ENCODE assay signal across 21 cellular contexts in the genomic region with DNA sequence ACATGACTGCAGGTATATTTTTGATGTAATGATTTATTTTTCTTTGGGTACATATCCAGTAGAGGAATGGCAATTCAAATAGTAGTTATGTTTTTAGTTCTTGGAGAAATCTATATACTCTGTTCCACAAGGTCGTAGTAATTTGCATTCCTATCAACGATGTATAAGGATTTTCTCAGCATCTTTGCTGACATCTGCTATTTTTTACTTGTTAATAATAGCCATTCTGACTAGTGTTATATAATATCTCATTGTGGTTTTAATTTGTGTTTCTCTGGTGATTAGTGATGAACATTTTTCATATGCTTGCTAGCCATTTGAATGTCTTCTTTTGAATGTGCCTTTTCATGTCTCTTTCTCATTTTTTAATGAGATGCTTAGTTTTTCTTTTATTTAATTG.
DNase-seq lines count a peak whose midpoint lies in the region; ATAC-seq, FAIRE-seq and TF ChIP-seq lines count a peak whose summit lies in the region.
"Had no signal": no experiment of that assay in that cellular context is flagged by ENCODE, and none has a peak within 500 bp of the region (broad histone marks: within the 10 kb centered on the region; RNA-seq: fewer than 3 reads in every experiment).

No MANE protein-coding gene starts in this region.

- TF ChIP-seq EP300 in HepG2 (IDR thresholded peaks at IDR 0.05; ENCODE audit: low read depth in 2 of 2, low read length in 2 of 2) (no peak), HepG2 (CRISPR knock-in tag; IDR thresholded peaks at IDR 0.05; ENCODE audit: borderline replicate concordance) (no peak), K562 (IDR thresholded peaks at IDR 0.05; ENCODE audit: low read length) (no peak)

- 0% methylated on average over 2 of the region's 2 CpGs for WGBS in HepG2 (ENCODE audit: low lambda C conversion rate)
- WGBS in right lobe of liver (ENCODE audit: insufficient coverage, low coverage, low lambda C conversion rate, missing lambda C conversion rate), result 64% methylated on average over 2 of the region's 2 CpGs
- WGBS in IMR-90 (ENCODE audit: extremely low coverage in 2 of 2, insufficient read length in 1 of 2), 2 experiments, result no CpG with 5 or more reads among the region's 2 CpGs
- WGBS in K562 (ENCODE audit: insufficient coverage, low coverage, missing lambda C conversion rate), result 50% methylated on average over 2 of the region's 2 CpGs

- in situ Hi-C loops in HepG2 (cut with HindIII; ENCODE audit: extremely low pct_ligation_motif_present, low pct_unique_long_range_greater_than_20kb), result no loop called here
- in situ Hi-C loops in IMR-90 (cut with MboI; ENCODE audit: low sequenced_read_pairs), result no loop called here
- in situ Hi-C loops in K562 (cut with MboI), result no loop called here

- CTCF ChIA-PET in HepG2 (lab: Yijun Ruan, JAX; ENCODE audit: low intra/inter-chr PET ratio, low total read pairs) (no interaction called here), IMR-90 (lab: Yijun Ruan, JAX) (no interaction called here), K562 (lab: Yijun Ruan, JAX; ENCODE audit: low intra/inter-chr PET ratio) (no interaction called here)

- H3K9me1 ChIP-seq in IMR-90 (ENCODE audit: insufficient read depth, low read length) (no peaks in the 10 kb centered on the region), K562 (ENCODE audit: control insufficient read depth, insufficient read depth, low read length) (no peaks in the 10 kb centered on the region)

- no peak overlapping the region for H4K91ac ChIP-seq in IMR-90 (ENCODE audit: insufficient read depth, low read depth, low read length)

- no peak overlapping the region for H3K56ac ChIP-seq in IMR-90 (ENCODE audit: extremely low read depth, insufficient read depth, low read length)

- dilution Hi-C loops in IMR-90 (cut with HindIII; ENCODE audit: low sequenced_read_pairs, unreplicated experiment), result no loop called here

- H3K23ac ChIP-seq in IMR-90 (ENCODE audit: low read depth, low read length), result no peak overlapping the region

- H2BK120ac ChIP-seq in IMR-90 (ENCODE audit: low read depth, low read length), result no peak overlapping the region

- H3K27ac ChIP-seq in HepG2 (ENCODE audit: extremely low read length, insufficient read depth, low read length) (no peak overlapping the region), right lobe of liver (no peak overlapping the region), IMR-90 (ENCODE audit: insufficient read depth, low read length) (no peak overlapping the region), K562 (ENCODE audit: extremely low read depth, low read depth, low read length) (no peak overlapping the region)
- H3K27ac ChIP-seq: 22Rv1, BLaER1 had no signal

- H3K27me3 ChIP-seq in HepG2 (ENCODE audit: control insufficient read depth in 1 of 2, insufficient read depth in 2 of 2, low read length in 2 of 2) (no peaks in the 10 kb centered on the region), right lobe of liver (no peaks in the 10 kb centered on the region), IMR-90 (ENCODE audit: control insufficient read depth, insufficient read depth, low read length) (no peaks in the 10 kb centered on the region), K562 (ENCODE audit: control insufficient read depth in 2 of 2, insufficient read depth in 2 of 2, low read length in 2 of 2) (no peaks in the 10 kb centered on the region)
- H3K27me3 ChIP-seq: BE2C, BLaER1 had no signal

- no peak overlapping the region for H2AK9ac ChIP-seq in IMR-90 (replicated peaks; ENCODE audit: low read depth, low read length, poor library complexity)

- H3K4me3 ChIP-seq in HepG2 (replicated peaks in 1 of 3; ENCODE audit: insufficient read depth in 1 of 3, low read depth in 2 of 3, low read length in 3 of 3) (no peak overlapping the region), right lobe of liver (no peak overlapping the region), IMR-90 (ENCODE audit: insufficient read depth, low read depth, low read length) (no peak overlapping the region), K562 (no peak overlapping the region)
- H3K4me3 ChIP-seq: BLaER1, GM12878 had no signal

- DNase-seq in HepG2 (ENCODE audit: low spot score) (no peak), right lobe of liver (no peak), IMR-90 (no peak), K562 (ENCODE audit: extremely low read depth in 1 of 4, low spot score in 3 of 4) (no peak), GM10266 (ENCODE audit: extremely low spot score) (no peak)
- DNase-seq in activated naive CD4-positive, alpha-beta T cell treated with Interleukin-2 at 50 U/mL for 16 hours, result no peak
- DNase-seq: ACHN; BE2C; C1 segment of cervical spinal cord; CD4-positive, alpha-beta memory T cell; CD4-positive, CD25-positive, alpha-beta regulatory T cell; CD8-positive, alpha-beta memory T cell; COR-L47; DMS79 treated with DMSO at 0.1 percent for 48 hours; GF-D8 had no signal

- H3K4ac ChIP-seq in IMR-90 (ENCODE audit: low read depth, low read length), result no peak overlapping the region

- H3K18ac ChIP-seq in IMR-90 (ENCODE audit: low read depth, low read length), result no peak overlapping the region

- BruUV-seq in HepG2 (replicated peaks; lab: Mats Ljungman, UMichigan) (no TSS peak), IMR-90 (replicated peaks; lab: Mats Ljungman, UMichigan) (no TSS peak), K562 (replicated peaks; lab: Mats Ljungman, UMichigan) (no TSS peak)

- no peaks in the 10 kb centered on the region for H3K79me1 ChIP-seq in IMR-90 (ENCODE audit: low read depth in 1 of 2, low read length in 2 of 2)

- H4K20me1 ChIP-seq in HepG2 (ENCODE audit: insufficient read depth, low read length) (no peaks in the 10 kb centered on the region), IMR-90 (ENCODE audit: insufficient read depth, low read length) (no peaks in the 10 kb centered on the region), K562 (replicated peaks; ENCODE audit: control insufficient read depth, insufficient read depth, low read length) (no peaks in the 10 kb centered on the region)
- H4K20me1 ChIP-seq: BLaER1 had no signal

- POLR2A ChIA-PET in HepG2 (lab: Yijun Ruan, JAX) (no interaction called here), IMR-90 (lab: Charles Lee; ENCODE audit: unreplicated experiment) (no interaction called here), K562 (lab: Yijun Ruan, JAX) (no interaction called here)

- H2BK20ac ChIP-seq in IMR-90 (ENCODE audit: low read depth, low read length), result no peak overlapping the region

- TF ChIP-seq POLR2A in HepG2 (IDR thresholded peaks at IDR 0.05; ENCODE audit: insufficient read depth in 1 of 2, low read depth in 2 of 2, low read length in 2 of 2) (no peak), right lobe of liver (IDR thresholded peaks at IDR 0.05) (no peak), IMR-90 (IDR thresholded peaks at IDR 0.05; ENCODE audit: low read depth, low read length) (no peak), K562 (conservative IDR thresholded peaks at IDR 0.05) (no peak)

- H3K79me2 ChIP-seq in HepG2 (ENCODE audit: insufficient read depth, low read length), result no peaks in the 10 kb centered on the region
- H3K79me2 ChIP-seq in K562 (ENCODE audit: control insufficient read depth, insufficient read depth, low read length), result no peaks in the 10 kb centered on the region

- no peak overlapping the region for H4K8ac ChIP-seq in IMR-90 (ENCODE audit: low read depth in 2 of 2, low read length in 2 of 2)

- no peak overlapping the region for H4K5ac ChIP-seq in IMR-90 (ENCODE audit: low read depth, low read length)

- H2BK5ac ChIP-seq in IMR-90 (ENCODE audit: low read depth, low read length, poor library complexity, severe bottlenecking), result no peak overlapping the region

- FAIRE-seq in HepG2 (lab: Jason Lieb, UNC), result no peak
- no peak for FAIRE-seq in K562 (lab: Jason Lieb, UNC)
- FAIRE-seq: G401.6, GM12878, GM12892, GM18507 had no signal

- H2AK5ac ChIP-seq in IMR-90 (ENCODE audit: low read depth, low read length), result no peak overlapping the region

- no peak overlapping the region for H2AFZ ChIP-seq in HepG2 (ENCODE audit: low read length)
- H2AFZ ChIP-seq in IMR-90 (replicated peaks; ENCODE audit: low read length, poor library complexity), result no peak overlapping the region
- H2AFZ ChIP-seq in K562 (ENCODE audit: low read depth, low read length), result no peak overlapping the region; the same call in 1 of the 2 replicates

- H3K14ac ChIP-seq in IMR-90 (replicated peaks; ENCODE audit: low read depth, low read length), result no peak overlapping the region

- TF ChIP-seq CTCF in HepG2 (CRISPR knock-in tag; IDR thresholded peaks at IDR 0.05), result no peak
- TF ChIP-seq CTCF in right lobe of liver (IDR thresholded peaks at IDR 0.05), result no peak
- TF ChIP-seq CTCF in IMR-90 (conservative IDR thresholded peaks at IDR 0.05; ENCODE audit: low read depth, low read length), result no peak
- no peak for TF ChIP-seq CTCF in K562 (IDR thresholded peaks at IDR 0.05 in 2 of 3, conservative IDR thresholded peaks at IDR 0.05 in 1 of 3; ENCODE audit: insufficient read depth in 2 of 3, low read depth in 1 of 3, low read length in 3 of 3)
- TF ChIP-seq CTCF in GM10266 (IDR thresholded peaks at IDR 0.05; ENCODE audit: control insufficient read depth, insufficient read depth, low read depth, missing control alignments), result no peak

- H3K9me3 ChIP-seq in HepG2 (ENCODE audit: low read length) (no peaks in the 10 kb centered on the region), right lobe of liver (no peaks in the 10 kb centered on the region), IMR-90 (ENCODE audit: control insufficient read depth, insufficient read depth, low read length) (no peaks in the 10 kb centered on the region), K562 (replicated peaks; ENCODE audit: control insufficient read depth, insufficient read depth, low read depth, low read length) (no peaks in the 10 kb centered on the region)
- H3K9me3 ChIP-seq: BE2C, BLaER1 had no signal

- ATAC-seq in HepG2 (no peak), right lobe of liver (no peak), IMR-90 (ENCODE audit: low read depth) (no peak), K562 (no peak)
- ATAC-seq: GM12878 had no signal

- H3K4me2 ChIP-seq in HepG2 (ENCODE audit: low read depth, low read length) (no peak overlapping the region), IMR-90 (ENCODE audit: low read depth, low read length) (no peak overlapping the region), K562 (ENCODE audit: insufficient read depth, low read length) (no peak overlapping the region)
- H3K4me2 ChIP-seq: BLaER1 had no signal

- intact Hi-C loops in HepG2 (cut with micrococcal nuclease; ENCODE audit: unreplicated experiment), result no loop called here
- intact Hi-C loops in right lobe of liver (cut with DNase I), result no loop called here
- intact Hi-C loops in IMR-90 (cut with micrococcal nuclease), result no loop called here
- intact Hi-C loops in K562 (cut with micrococcal nuclease), result no loop called here

- no peaks in the 10 kb centered on the region for H3K36me3 ChIP-seq in HepG2 (replicated peaks in 1 of 2; ENCODE audit: control insufficient read depth in 1 of 2, insufficient read depth in 2 of 2, low read length in 2 of 2)
- no peaks in the 10 kb centered on the region for H3K36me3 ChIP-seq in right lobe of liver
- H3K36me3 ChIP-seq in IMR-90 (ENCODE audit: control insufficient read depth, insufficient read depth, low read length), result no peaks in the 10 kb centered on the region
- H3K36me3 ChIP-seq in K562 (ENCODE audit: control insufficient read depth, insufficient read depth, low read length), result no peaks in the 10 kb centered on the region
- H3K36me3 ChIP-seq: BE2C, BLaER1 had no signal

- no peak overlapping the region for H2BK15ac ChIP-seq in IMR-90 (ENCODE audit: low read depth, low read length)

- no peaks in the 10 kb centered on the region for H3K4me1 ChIP-seq in HepG2 (ENCODE audit: insufficient read depth, low read length)
- H3K4me1 ChIP-seq in right lobe of liver, result no peaks in the 10 kb centered on the region
- no peaks in the 10 kb centered on the region for H3K4me1 ChIP-seq in IMR-90 (ENCODE audit: control insufficient read depth, insufficient read depth, low read length)
- H3K4me1 ChIP-seq in K562 (replicated peaks in 1 of 2; ENCODE audit: control insufficient read depth in 2 of 2, insufficient read depth in 2 of 2, low read length in 2 of 2), result no peaks in the 10 kb centered on the region
- H3K4me1 ChIP-seq: BE2C, BLaER1 had no signal

- TF ChIP-seq RAD21 in HepG2 (CRISPR knock-in tag; IDR thresholded peaks at IDR 0.05), result no peak
- TF ChIP-seq RAD21 in IMR-90 (IDR thresholded peaks at IDR 0.05; ENCODE audit: low read length), result no peak
- no peak for TF ChIP-seq RAD21 in K562 (CRISPR knock-in tag; conservative IDR thresholded peaks at IDR 0.05 in 1 of 2, IDR thresholded peaks at IDR 0.05 in 1 of 2)

- no peak overlapping the region for H3K9ac ChIP-seq in HepG2 (ENCODE audit: insufficient read depth, low read depth, low read length)
- H3K9ac ChIP-seq in IMR-90 (ENCODE audit: low read depth, low read length), result no peak overlapping the region
- H3K9ac ChIP-seq in K562 (ENCODE audit: insufficient read depth in 1 of 2, low read depth in 2 of 2, low read length in 2 of 2), result no peak overlapping the region
- H3K9ac ChIP-seq: BLaER1 had no signal
